7 cellular contexts compared by ENCODE assay signal in genomic region chrX:66728818-66729271, GRCh38.
DNase-seq lines count a peak whose midpoint lies in the region; ATAC-seq and TF ChIP-seq lines count a peak whose summit lies in the region.

No MANE protein-coding gene starts in this region.

- DNase-seq in NCI-H510A treated with DMSO at 0.1 percent for 48 hours (lab: John Stamatoyannopoulos, UW) (peak; percentile 4), epithelial cell of proximal tubule (ENCODE audit: low read depth) (no peak), myocyte (ENCODE audit: low read depth) (peak; percentile 73)
- peak; percentile 62 for DNase-seq in activated CD8-positive, alpha-beta memory T cell treated with anti-CD3 and anti-CD28 coated beads, Interleukin-2, amount 50 U/mL, for 48 hours
- DNase-seq in stimulated activated naive CD4-positive, alpha-beta T cell (lab: John Stamatoyannopoulos, UW) = peak; percentile 19 to 79 (median 46)

- TF ChIP-seq CTCF in GM12875 (IDR thresholded peaks at IDR 0.05; ENCODE audit: borderline replicate concordance, insufficient read depth, low read depth, low read length) (peak; percentile 74), epithelial cell of proximal tubule (conservative IDR thresholded peaks at IDR 0.05; ENCODE audit: low read depth, low read length) (peak; percentile 59)

- ATAC-seq in HG02678 (IDR thresholded peaks at IDR 0.05; ENCODE audit: unreplicated experiment) = peak; percentile 76

- H3K4me3 ChIP-seq in GM12875 (ENCODE audit: low read depth, low read length) = peak overlapping the region; percentile 47
- H3K4me3 ChIP-seq in epithelial cell of proximal tubule (ENCODE audit: low read depth, low read length) = peak overlapping the region; percentile 61
